In the genomic region with DNA sequence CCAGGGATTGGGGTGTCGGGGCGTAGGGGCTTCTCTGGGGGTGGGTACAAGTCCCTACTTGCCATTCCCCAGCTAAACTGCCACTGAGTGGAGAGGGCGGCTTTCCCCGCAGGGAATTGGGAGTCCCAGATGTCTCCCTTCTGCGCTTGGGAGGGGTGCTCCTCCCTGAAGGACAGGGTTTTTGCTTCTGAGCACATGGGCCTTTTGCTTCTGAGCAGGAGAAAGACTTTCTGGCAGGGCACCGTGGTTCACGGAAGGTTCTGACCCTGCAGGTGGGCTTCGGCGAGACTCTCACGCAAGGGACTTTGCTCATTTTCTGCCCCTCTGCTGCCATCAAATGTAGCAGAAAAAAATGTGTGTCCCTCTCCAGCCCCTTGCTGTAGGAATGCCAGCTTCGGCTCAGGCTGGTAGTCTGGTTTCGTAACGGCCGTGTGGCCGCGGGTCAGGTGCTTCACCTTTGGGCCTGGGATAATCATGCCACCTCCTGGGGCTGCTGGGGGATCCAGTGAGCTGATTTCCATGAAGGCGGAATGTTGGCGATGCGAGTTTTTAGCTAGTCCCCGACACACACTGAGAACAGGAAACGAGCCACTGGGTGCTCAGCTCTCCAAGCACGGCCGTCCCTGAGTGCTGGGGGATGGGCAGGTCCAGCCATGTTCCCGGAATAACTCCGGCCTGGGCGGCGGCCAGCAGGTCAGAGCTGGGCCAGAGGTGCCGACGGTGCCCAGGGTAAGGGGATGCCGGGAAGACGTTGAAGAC, we compare ENCODE assay signal across 15 cellular contexts.
DNase-seq lines count a peak whose midpoint lies in the region; ATAC-seq and TF ChIP-seq lines count a peak whose summit lies in the region.
"Had no signal": no experiment of that assay in that cellular context is flagged by ENCODE, and none has a peak within 500 bp of the region (broad histone marks: within the 10 kb centered on the region; RNA-seq: fewer than 3 reads in every experiment).

No MANE protein-coding gene starts in this region.

- H3K9me3 Mint-ChIP-seq in activated naive CD8-positive, alpha-beta T cell treated with anti-CD3 and anti-CD28 coated beads for 36 hours, result no peaks in the 10 kb centered on the region
- H3K9me3 Mint-ChIP-seq: dendritic cell treated with granulocyte-macrophage colony-stimulating factor and Interleukin-4, amounts not matched to agents 40 ng/mL and 50 ng/mL, for 4 days; naive B cell; stimulated activated naive CD8-positive, alpha-beta T cell treated with anti-CD3 and anti-CD28 coated beads, Interleukin-15, Interleukin-2, amounts not matched to agents 100 ng/mL and 50 ng/mL, for 24 hours had no signal

- H3K36me3 Mint-ChIP-seq in activated naive CD8-positive, alpha-beta T cell treated with anti-CD3 and anti-CD28 coated beads for 36 hours, result no peaks in the 10 kb centered on the region
- H3K36me3 Mint-ChIP-seq: naive B cell had no signal

- H3K4me3 Mint-ChIP-seq in activated naive CD8-positive, alpha-beta T cell treated with anti-CD3 and anti-CD28 coated beads for 36 hours, result no peak overlapping the region
- H3K4me3 Mint-ChIP-seq: dendritic cell treated with granulocyte-macrophage colony-stimulating factor and Interleukin-4, amounts not matched to agents 40 ng/mL and 50 ng/mL, for 4 days; naive B cell; stimulated activated naive CD8-positive, alpha-beta T cell treated with anti-CD3 and anti-CD28 coated beads, Interleukin-15, Interleukin-2, amounts not matched to agents 100 ng/mL and 50 ng/mL, for 24 hours had no signal

- no peak overlapping the region for H3K27ac ChIP-seq in brain microvascular endothelial cell
- H3K27ac ChIP-seq: C4-2B had no signal

- H3K4me1 Mint-ChIP-seq in activated naive CD8-positive, alpha-beta T cell treated with anti-CD3 and anti-CD28 coated beads for 36 hours, result no peaks in the 10 kb centered on the region
- H3K4me1 Mint-ChIP-seq: naive B cell had no signal

- peak overlapping the region; percentile 22 for H3K4me3 ChIP-seq in brain microvascular endothelial cell (ENCODE audit: low read depth, low read length)

- peaks cover 4% of the 10 kb centered on the region for H3K27me3 Mint-ChIP-seq in activated naive CD8-positive, alpha-beta T cell treated with anti-CD3 and anti-CD28 coated beads for 36 hours

- peak; percentile 5 for DNase-seq in DMS53 treated with DMSO at 0.1 percent for 48 hours (lab: John Stamatoyannopoulos, UW; ENCODE audit: unreplicated experiment)
- DNase-seq in brain microvascular endothelial cell, result peak; percentile 12
- peak; percentile 75 for DNase-seq in iPS-NIHi7 (ENCODE audit: extremely low spot score)
- peak; percentile 56 for DNase-seq in retina
- DNase-seq in effector CD8-positive, alpha-beta T cell (lab: John Stamatoyannopoulos, UW), result no peak
- DNase-seq in SKM-1 (lab: John Stamatoyannopoulos, UW; ENCODE audit: unreplicated experiment), result no peak
- no peak for DNase-seq in activated naive CD8-positive, alpha-beta T cell treated with anti-CD3 and anti-CD28 coated beads for 36 hours
- DNase-seq: activated CD4-positive, alpha-beta T cell treated with anti-CD3 and anti-CD28 coated beads for 4 hours; activated gamma-delta T cell; naive B cell; SK-N-SH had no signal

- TF ChIP-seq CTCF in brain microvascular endothelial cell (IDR thresholded peaks at IDR 0.05; ENCODE audit: low read depth, low read length, missing control alignments), result no peak

- no peaks in the 10 kb centered on the region for H3K27me3 ChIP-seq in brain microvascular endothelial cell (replicated peaks)

- no peak overlapping the region for H3K27ac Mint-ChIP-seq in activated naive CD8-positive, alpha-beta T cell treated with anti-CD3 and anti-CD28 coated beads for 36 hours
- H3K27ac Mint-ChIP-seq: dendritic cell treated with granulocyte-macrophage colony-stimulating factor and Interleukin-4, amounts not matched to agents 40 ng/mL and 50 ng/mL, for 4 days; naive B cell; stimulated activated naive CD8-positive, alpha-beta T cell treated with anti-CD3 and anti-CD28 coated beads, Interleukin-15, Interleukin-2, amounts not matched to agents 100 ng/mL and 50 ng/mL, for 24 hours had no signal

- in situ Hi-C loops in brain microvascular endothelial cell (cut with HindIII; ENCODE audit: low pct_ligation_motif_present, low sequenced_read_pairs), result no loop called here

- ATAC-seq in HG02870 (IDR thresholded peaks at IDR 0.05; ENCODE audit: unreplicated experiment), result no peak

- no peaks in the 10 kb centered on the region for H3K36me3 ChIP-seq in brain microvascular endothelial cell (replicated peaks)

Comparison
In these comparisons a context has a peak if more than half of its experiments do, and no peak if none do; other contexts are left out.
1. DNase-seq: peak in DMS53 treated with DMSO at 0.1 percent for 48 hours (single experiment), brain microvascular endothelial cell (single experiment), iPS-NIHi7 (single experiment) and retina (single experiment); none in effector CD8-positive, alpha-beta T cell (single experiment), SKM-1 (single experiment) and activated naive CD8-positive, alpha-beta T cell treated with anti-CD3 and anti-CD28 coated beads for 36 hours (single experiment).